Comparison of ENCODE assay signal across 30 cellular contexts in genomic region chrX:39837688-39838087, GRCh38.
"Had no signal": no experiment of that assay in that cellular context is flagged by ENCODE, and none has a peak within 500 bp of the region (broad histone marks: within the 10 kb centered on the region; RNA-seq: fewer than 3 reads in every experiment).

No MANE protein-coding gene starts in this region.

- H3K4me1 ChIP-seq: ascending aorta had no signal

- H3K36me3 ChIP-seq: ascending aorta, cardiac muscle cell had no signal

- ATAC-seq: activated CD4-positive, alpha-beta T cell treated with anti-CD3 and anti-CD28 coated beads for 36 hours; activated CD4-positive, CD25-positive, alpha-beta regulatory T cell treated with anti-CD3 and anti-CD28 coated beads, Interleukin-2, amount 50 U/mL, for 24 hours; activated CD8-positive, alpha-beta memory T cell treated with anti-CD3 and anti-CD28 coated beads, Interleukin-2, amount 10 ng/mL, durations not matched to agents 7 days and 5 days; activated CD8-positive, alpha-beta T cell treated with anti-CD3 and anti-CD28 coated beads, Interleukin-2, amount 10 ng/mL, durations not matched to agents 7 days and 5 days; activated naive CD8-positive, alpha-beta T cell treated with anti-CD3 and anti-CD28 coated beads, Interleukin-2, amount 50 U/mL, for 24 hours; WTC11 had no signal

- H3K4me3 ChIP-seq: ascending aorta, cardiac muscle cell had no signal

- DNase-seq: activated CD4-positive, alpha-beta memory T cell treated with anti-CD3 and anti-CD28 coated beads, Interleukin-2, amount 10 ng/mL, durations not matched to agents 7 days and 5 days; activated CD4-positive, alpha-beta T cell treated with anti-CD3 and anti-CD28 coated beads for 1 hour; activated CD4-positive, alpha-beta T cell treated with anti-CD3 and anti-CD28 coated beads for 36 hours; activated CD4-positive, alpha-beta T cell treated with anti-CD3 and anti-CD28 coated beads for 48 hours; activated CD4-positive, alpha-beta T cell treated with anti-CD3 and anti-CD28 coated beads, Interleukin-2, amount 10 ng/mL, durations not matched to agents 7 days and 5 days; activated CD4-positive, alpha-beta T cell treated with anti-CD3 and anti-CD28 coated beads, Interleukin-2, amount 50 U/mL, for 48 hours; activated CD4-positive, CD25-positive, alpha-beta regulatory T cell; activated CD8-positive, alpha-beta memory T cell treated with anti-CD3 and anti-CD28 coated beads for 24 hours; activated CD8-positive, alpha-beta memory T cell treated with anti-CD3 and anti-CD28 coated beads, Interleukin-2, amount 10 ng/mL, durations not matched to agents 7 days and 5 days; activated CD8-positive, alpha-beta memory T cell treated with anti-CD3 and anti-CD28 coated beads, Interleukin-2, amount 50 U/mL, for 48 hours; activated CD8-positive, alpha-beta T cell treated with anti-CD3 and anti-CD28 coated beads, Interleukin-2, amount 10 ng/mL, durations not matched to agents 7 days and 5 days; activated effector memory CD4-positive, alpha-beta T cell treated with Interleukin-2 at 50 U/mL for 16 hours; activated gamma-delta T cell; activated naive CD4-positive, alpha-beta T cell treated with anti-CD3 and anti-CD28 coated beads, Interleukin-2, amount 10 ng/mL, durations not matched to agents 7 days and 5 days; activated naive CD4-positive, alpha-beta T cell treated with Interleukin-2 at 50 U/mL for 16 hours; activated naive CD8-positive, alpha-beta T cell treated with anti-CD3 and anti-CD28 coated beads, Interleukin-2, amount 10 ng/mL, durations not matched to agents 7 days and 5 days; activated naive CD8-positive, alpha-beta T cell treated with anti-CD3 and anti-CD28 coated beads, Interleukin-2, amount 50 U/mL, for 24 hours; activated T-cell treated with anti-CD3 and anti-CD28 coated beads, Interleukin-2, amount 50 U/mL, for 24 hours; activated T-cell treated with anti-CD3 and anti-CD28 coated beads, Interleukin-2, amount 50 U/mL, for 48 hours; amygdala; caudate nucleus; cerebellar nuclear complex; T-helper 1 cell; T-helper 2 cell; T-helper 9 cell had no signal

- H3K9me3 ChIP-seq: ascending aorta had no signal

- H3K27ac ChIP-seq: ascending aorta, cardiac muscle cell, VCaP had no signal

- H3K27me3 ChIP-seq: ascending aorta, cardiac muscle cell had no signal
